Comparison of ENCODE assay signal across 9 cellular contexts in the genomic region with DNA sequence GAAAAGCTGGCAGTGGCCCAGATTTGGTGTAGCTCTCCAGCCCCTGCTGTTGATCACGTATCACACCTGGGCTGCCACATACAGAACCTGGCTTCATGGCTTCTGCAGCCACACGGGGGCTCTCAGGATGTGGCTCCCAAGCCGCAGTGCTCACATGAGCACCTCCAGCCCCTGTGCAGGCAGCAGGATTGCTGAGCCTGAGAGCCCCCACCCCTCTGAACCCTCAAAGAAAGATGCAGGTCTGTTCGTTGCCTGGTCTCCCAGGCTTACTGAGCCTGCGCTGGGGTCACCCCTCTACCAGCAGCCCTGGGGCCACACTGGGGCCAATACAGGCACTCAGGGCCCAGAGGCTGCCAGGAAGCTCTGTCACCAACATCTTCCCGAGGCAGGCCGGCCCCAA. TPM values are rescaled to one million over a fixed set of nuclear protein-coding genes. Genes with fewer than 3 reads are reported as not detected.
DNase-seq lines count a peak whose midpoint lies in the region; TF ChIP-seq lines count a peak whose summit lies in the region.
"Had no signal": no experiment of that assay in that cellular context is flagged by ENCODE, and none has a peak within 500 bp of the region (broad histone marks: within the 10 kb centered on the region; RNA-seq: fewer than 3 reads in every experiment).

No MANE protein-coding gene starts in this region.

- H3K27me3 ChIP-seq in fibroblast of lung (ENCODE audit: control insufficient read depth, insufficient read depth, low read length): no peaks in the 10 kb centered on the region
- H3K27me3 ChIP-seq in thymus (ENCODE audit: control insufficient read depth, insufficient read depth): no peaks in the 10 kb centered on the region
- H3K27me3 ChIP-seq: cardiac muscle cell had no signal

- H3K36me3 Mint-ChIP-seq in activated CD4-positive, alpha-beta memory T cell treated with anti-CD3 and anti-CD28 coated beads for 36 hours: peaks cover 35% of the 10 kb centered on the region

- H3K9ac ChIP-seq in fibroblast of lung (ENCODE audit: insufficient read depth, low read length): no peak overlapping the region

- no peaks in the 10 kb centered on the region for H3K9me3 ChIP-seq in fibroblast of lung (ENCODE audit: control insufficient read depth, insufficient read depth, low read depth, low read length)
- no peaks in the 10 kb centered on the region for H3K9me3 ChIP-seq in thymus (ENCODE audit: control insufficient read depth)

- TF ChIP-seq CTCF in fibroblast of lung (conservative IDR thresholded peaks at IDR 0.05 in 1 of 2, IDR thresholded peaks at IDR 0.05 in 1 of 2; ENCODE audit: low read depth in 1 of 2, low read length in 2 of 2): no peak

- intact Hi-C loops in activated CD4-positive, alpha-beta memory T cell treated with anti-CD3 and anti-CD28 coated beads for 36 hours (cut with micrococcal nuclease): loop anchor here (1.0 to 2.0 kb wide), 3 partner anchors 12 to 58 kb away; a partner anchor contains a TSS

- peaks cover 73% of the 10 kb centered on the region for H3K4me1 Mint-ChIP-seq in activated CD4-positive, alpha-beta memory T cell treated with anti-CD3 and anti-CD28 coated beads for 36 hours (ENCODE audit: low read depth)

- peaks cover 53% of the 10 kb centered on the region for H3K79me2 ChIP-seq in fibroblast of lung (ENCODE audit: control insufficient read depth, insufficient read depth, low read length)

- H3K36me3 ChIP-seq in fibroblast of lung (ENCODE audit: control insufficient read depth, insufficient read depth, low read length): peaks cover 11% of the 10 kb centered on the region
- no peaks in the 10 kb centered on the region for H3K36me3 ChIP-seq in thymus (ENCODE audit: control insufficient read depth, insufficient read depth)
- H3K36me3 ChIP-seq: cardiac muscle cell had no signal

- WGBS in thymus: 7% methylated on average over 7 of the region's 7 CpGs

- H2AFZ ChIP-seq in fibroblast of lung (ENCODE audit: low read length): no peak overlapping the region

- in situ Hi-C loops in G401 (cut with HindIII; ENCODE audit: low sequenced_read_pairs): no loop called here

- H3K27me3 Mint-ChIP-seq in activated CD4-positive, alpha-beta memory T cell treated with anti-CD3 and anti-CD28 coated beads for 36 hours: no peaks in the 10 kb centered on the region

- peak overlapping the region; percentile 82 for H3K4me3 Mint-ChIP-seq in activated CD4-positive, alpha-beta memory T cell treated with anti-CD3 and anti-CD28 coated beads for 36 hours

- H3K4me1 ChIP-seq in fibroblast of lung (ENCODE audit: control insufficient read depth, extremely low read depth, insufficient read depth, low read length): peaks cover 22% of the 10 kb centered on the region
- H3K4me1 ChIP-seq in thymus (ENCODE audit: control insufficient read depth, insufficient read depth, low read length): peaks cover 53% of the 10 kb centered on the region

- peak; percentile 18 for DNase-seq in NCI-H82 (lab: John Stamatoyannopoulos, UW)
- DNase-seq in NCI-H82 treated with DMSO at 0.1 percent for 48 hours (lab: John Stamatoyannopoulos, UW; ENCODE audit: unreplicated experiment): no peak
- DNase-seq in activated CD4-positive, alpha-beta memory T cell treated with anti-CD3 and anti-CD28 coated beads for 36 hours: peak; percentile 76
- DNase-seq in fibroblast of lung (ENCODE audit: low read depth in 2 of 2): no peak
- DNase-seq in OCI-M2 (lab: John Stamatoyannopoulos, UW; ENCODE audit: unreplicated experiment): no peak
- DNase-seq in GM19240 (ENCODE audit: insufficient read length, low spot score): no peak
- no peak for DNase-seq in G401 (ENCODE audit: low spot score)

- H3K27ac ChIP-seq in fibroblast of lung (ENCODE audit: insufficient read depth, low read length): no peak overlapping the region
- H3K27ac ChIP-seq in thymus (ENCODE audit: low read depth): peak overlapping the region; percentile 86
- H3K27ac ChIP-seq: cardiac muscle cell had no signal

- POLR2A ChIA-PET in activated CD4-positive, alpha-beta memory T cell treated with anti-CD3 and anti-CD28 coated beads for 36 hours (lab: Charles Lee): interaction anchor here (1.0 to 5.4 kb wide), 5 partner anchors 11 to 61 kb away, joined by 3 to 46 read pairs (median 9); a partner anchor contains a TSS

- peak overlapping the region; percentile 99 for H3K4me2 ChIP-seq in fibroblast of lung (ENCODE audit: extremely low read depth, insufficient read depth, low read length)

- H3K27ac Mint-ChIP-seq in activated CD4-positive, alpha-beta memory T cell treated with anti-CD3 and anti-CD28 coated beads for 36 hours: peak overlapping the region; percentile 99

- no peaks in the 10 kb centered on the region for H3K9me3 Mint-ChIP-seq in activated CD4-positive, alpha-beta memory T cell treated with anti-CD3 and anti-CD28 coated beads for 36 hours

- CTCF ChIA-PET in activated CD4-positive, alpha-beta memory T cell treated with anti-CD3 and anti-CD28 coated beads for 36 hours (lab: Charles Lee): interaction anchor here (0.7 to 5.7 kb wide), 12 partner anchors 10 to 61 kb away, joined by 3 to 70 read pairs (median 8); a partner anchor contains a TSS

- H3K4me3 ChIP-seq in fibroblast of lung (replicated peaks in 1 of 4; ENCODE audit: control extremely low read depth in 1 of 4, insufficient read depth in 1 of 4, low read depth in 3 of 4, low read length in 4 of 4) (peak overlapping the region in 1 of 4 experiments; percentile 95), thymus (ENCODE audit: low read length) (peak overlapping the region; percentile 73)
- H3K4me3 ChIP-seq: cardiac muscle cell had no signal

- peaks cover 2% of the 10 kb centered on the region for H4K20me1 ChIP-seq in fibroblast of lung (ENCODE audit: control insufficient read depth, extremely low read depth, insufficient read depth, low read length)

RNA-seq across cellular contexts. Expression of a gene that starts 2.7 kb away (rescaled TPM):
- total RNA-seq in activated CD4-positive, alpha-beta memory T cell treated with anti-CD3 and anti-CD28 coated beads for 36 hours: 10 to 100 TPM; 23.6 to 24.3 TPM
- 50.1 and 72.5 TPM in 2 replicates for total RNA-seq in fibroblast of lung
- polyA plus RNA-seq in fibroblast of lung (5.2 and 7.7 TPM in 2 replicates), thymus (35.4 TPM)
- 8.6 and 15.4 TPM in 2 replicates for polyA plus RNA-seq in fibroblast of lung (2012)
- polyA minus RNA-seq in fibroblast of lung (ENCODE audit: low replicate concordance): 11.3 and 23.3 TPM in 2 replicates
- total RNA-seq in G401 (2014; rRNA removed; shearing (Covaris generic)): 23.8 and 26.3 TPM in 2 replicates

RNA-seq across cellular contexts. Expression of a gene that starts 47.1 kb away (rescaled TPM):
- 10 to 100 TPM; 32.6 to 32.8 TPM for total RNA-seq in activated CD4-positive, alpha-beta memory T cell treated with anti-CD3 and anti-CD28 coated beads for 36 hours
- total RNA-seq in fibroblast of lung: 23.1 and 26.8 TPM in 2 replicates
- polyA plus RNA-seq in fibroblast of lung (18.0 and 25.4 TPM in 2 replicates), thymus (27.5 TPM)
- polyA plus RNA-seq in fibroblast of lung (2012): 20.5 and 25.4 TPM in 2 replicates
- polyA minus RNA-seq in fibroblast of lung (ENCODE audit: low replicate concordance): 12.0 and 21.6 TPM in 2 replicates
- 29.9 and 32.0 TPM in 2 replicates for total RNA-seq in G401 (2014; rRNA removed; shearing (Covaris generic))

Comparison
In these comparisons a context has a peak if more than half of its experiments do, and no peak if none do; other contexts are left out.
1. DNase-seq: peak in NCI-H82 (single experiment) and activated CD4-positive, alpha-beta memory T cell treated with anti-CD3 and anti-CD28 coated beads for 36 hours (single experiment); none in NCI-H82 treated with DMSO at 0.1 percent for 48 hours (single experiment), fibroblast of lung (0 of 2), OCI-M2 (single experiment), GM19240 (single experiment) and G401 (single experiment).